1 cellular context compared by ENCODE assay signal in genomic region chrX:103687073-103687695, GRCh38.
A peak's percentile ranks its signal among the peaks of the same experiment; 100 is the strongest.
TF ChIP-seq lines count a peak whose summit lies in the region.

No MANE protein-coding gene starts in this region.

TF ChIP-seq in K562, 482 proteins besides CTCF, POLR2A, EP300 and RAD21 (continued from another document and continues in another):
- TF ChIP-seq ZBTB11 (CRISPR knock-in tag; IDR thresholded peaks at IDR 0.05), result peak in 1 of 3 experiments; percentile 46; a peak in 1 of 6 replicates
- no peak for TF ChIP-seq ZNF668 (CRISPR knock-in tag; IDR thresholded peaks at IDR 0.05)
- TF ChIP-seq ZC3H4 (CRISPR knock-in tag; IDR thresholded peaks at IDR 0.05; ENCODE audit: borderline replicate concordance), result peak; percentile 94; the same call in 1 of the 2 replicates
- no peak for TF ChIP-seq ZNF609 (CRISPR knock-in tag; IDR thresholded peaks at IDR 0.05; ENCODE audit: borderline replicate concordance)
- TF ChIP-seq C11orf30 (IDR thresholded peaks at IDR 0.05; ENCODE audit: low read depth), result peak; percentile 30; the same call in 1 of the 2 replicates
- TF ChIP-seq TFAP4 (CRISPR knock-in tag; IDR thresholded peaks at IDR 0.05; ENCODE audit: borderline replicate concordance), result peak; percentile 20; the same call in 1 of the 2 replicates
- no peak for TF ChIP-seq ZNF239 (CRISPR knock-in tag; IDR thresholded peaks at IDR 0.05)
- peak; percentile 61 for TF ChIP-seq CCNT2 (IDR thresholded peaks at IDR 0.05; ENCODE audit: borderline replicate concordance, extremely low read depth, insufficient read length, low read depth, low read length)
- 0 out of 2 replicates have a peak, but pooled peaks have one; percentile 6 for TF ChIP-seq SMC3 (conservative IDR thresholded peaks at IDR 0.05; ENCODE audit: insufficient read depth, low read depth, low read length)
- TF ChIP-seq SP1 (CRISPR knock-in tag; IDR thresholded peaks at IDR 0.05), result peak; percentile 56; the same call in 1 of the 2 replicates
- peak; percentile 70 for TF ChIP-seq ZFX (CRISPR knock-in tag; IDR thresholded peaks at IDR 0.05)
- no peak for TF ChIP-seq SMARCC2 (IDR thresholded peaks at IDR 0.05; ENCODE audit: low read depth)
- TF ChIP-seq ZNF384 (IDR thresholded peaks at IDR 0.05; ENCODE audit: low read depth, low read length), result peak; percentile 97
- TF ChIP-seq MEIS2 (IDR thresholded peaks at IDR 0.05; ENCODE audit: partially characterized antibody), result peak; percentile 63
- TF ChIP-seq NCOR1 (IDR thresholded peaks at IDR 0.05), result peak; percentile 39
- no peak for TF ChIP-seq FUS (optimal IDR thresholded peaks at IDR 0.05; ENCODE audit: low read depth, low read length)
- peak; percentile 82 for TF ChIP-seq HDAC2 (IDR thresholded peaks at IDR 0.05)
- no peak for TF ChIP-seq SLC30A9 (CRISPR knock-in tag; IDR thresholded peaks at IDR 0.05)
- TF ChIP-seq EGR1 (conservative IDR thresholded peaks at IDR 0.05), result peak; percentile 72
- TF ChIP-seq ZNF444 (CRISPR knock-in tag; IDR thresholded peaks at IDR 0.05), result no peak
- no peak for TF ChIP-seq TEAD4 (IDR thresholded peaks at IDR 0.05; ENCODE audit: low read length)
- TF ChIP-seq TEAD4 (CRISPR knock-in tag; IDR thresholded peaks at IDR 0.05; ENCODE audit: borderline replicate concordance), result no peak
- no peak for TF ChIP-seq MBD2 (IDR thresholded peaks at IDR 0.05; ENCODE audit: borderline replicate concordance, low read depth)
- peak in 1 of 2 experiments; percentile 80; a peak in 3 of 4 replicates for TF ChIP-seq MAZ (CRISPR knock-in tag; conservative IDR thresholded peaks at IDR 0.05 in 1 of 2, IDR thresholded peaks at IDR 0.05 in 1 of 2)
- peak; percentile 100 for TF ChIP-seq CREB3L1 (IDR thresholded peaks at IDR 0.05; ENCODE audit: borderline replicate concordance, low read depth)
- no peak for TF ChIP-seq SRSF3 (IDR thresholded peaks at IDR 0.05; ENCODE audit: insufficient read depth, low read length)
- peak; percentile 90 for TF ChIP-seq ELF1 (tag; IDR thresholded peaks at IDR 0.05)
- peak; percentile 88 for TF ChIP-seq L3MBTL2 (IDR thresholded peaks at IDR 0.05)
- TF ChIP-seq PPARD (CRISPR knock-in tag; IDR thresholded peaks at IDR 0.05), result no peak
- TF ChIP-seq ZNF274 (IDR thresholded peaks at IDR 0.05; ENCODE audit: borderline replicate concordance, low read depth, low read length), result no peak
- peak; percentile 96 for TF ChIP-seq E2F8 (IDR thresholded peaks at IDR 0.05; ENCODE audit: low read depth, partially characterized antibody)
- TF ChIP-seq KDM2B (CRISPR knock-in tag; IDR thresholded peaks at IDR 0.05), result no peak
- no peak for TF ChIP-seq COPS2 (conservative IDR thresholded peaks at IDR 0.05)
- TF ChIP-seq ZNF282 (CRISPR knock-in tag; IDR thresholded peaks at IDR 0.05), result no peak
- TF ChIP-seq PHF21A (IDR thresholded peaks at IDR 0.05; ENCODE audit: borderline replicate concordance, low read depth), result peak; percentile 60; the same call in 1 of the 2 replicates
- TF ChIP-seq E2F5 (CRISPR knock-in tag; IDR thresholded peaks at IDR 0.05), result no peak
- no peak for TF ChIP-seq PRMT5 (CRISPR knock-in tag; IDR thresholded peaks at IDR 0.05)
- TF ChIP-seq HDAC3 (IDR thresholded peaks at IDR 0.05; ENCODE audit: borderline replicate concordance, partially characterized antibody), result peak; percentile 64
- peak; percentile 1; the same call in 1 of the 2 replicates for TF ChIP-seq CBFA2T2 (conservative IDR thresholded peaks at IDR 0.05)
- TF ChIP-seq ZNF780A (CRISPR knock-in tag; IDR thresholded peaks at IDR 0.05), result no peak
- no peak for TF ChIP-seq SRSF7 (optimal IDR thresholded peaks at IDR 0.05; ENCODE audit: low read depth, low read length)
- no peak for TF ChIP-seq PTTG1 (tag; IDR thresholded peaks at IDR 0.05; ENCODE audit: low read depth)
- no peak for TF ChIP-seq ZNF764 (CRISPR knock-in tag; IDR thresholded peaks at IDR 0.05; ENCODE audit: low read depth)
- no peak for TF ChIP-seq ZKSCAN1 (IDR thresholded peaks at IDR 0.05; ENCODE audit: low read depth, low read length)
- no peak for TF ChIP-seq SNRNP70 (optimal IDR thresholded peaks at IDR 0.05; ENCODE audit: low read depth, low read length)
- TF ChIP-seq ZNF316 (IDR thresholded peaks at IDR 0.05), result no peak; the same call in 1 of the 2 replicates
- peak; percentile 39 for TF ChIP-seq PHF20 (IDR thresholded peaks at IDR 0.05; ENCODE audit: partially characterized antibody)
- 0 out of 2 replicates have a peak, but pooled peaks have one; percentile 34 for TF ChIP-seq RNF2 (IDR thresholded peaks at IDR 0.05)
- no peak; the same call in none of the 2 replicates for TF ChIP-seq FOSL1 (tag; conservative IDR thresholded peaks at IDR 0.05)
- TF ChIP-seq ELK3 (CRISPR knock-in tag; IDR thresholded peaks at IDR 0.05), result no peak
- TF ChIP-seq RBFOX2 (IDR thresholded peaks at IDR 0.05; ENCODE audit: low read depth, low read length), result peak; percentile 88
- TF ChIP-seq ZNF124 (CRISPR knock-in tag; IDR thresholded peaks at IDR 0.05), result no peak
- TF ChIP-seq CTCFL (IDR thresholded peaks at IDR 0.05; ENCODE audit: borderline replicate concordance, insufficient read depth, low read depth, low read length, poor library complexity, severe bottlenecking), result peak; percentile 67
- no peak for TF ChIP-seq CBFB (CRISPR knock-in tag; IDR thresholded peaks at IDR 0.05)
- no peak for TF ChIP-seq DIDO1 (tag; IDR thresholded peaks at IDR 0.05; ENCODE audit: low read depth)
- TF ChIP-seq STAT5B (CRISPR knock-in tag; IDR thresholded peaks at IDR 0.05), result no peak
- no peak for TF ChIP-seq ZNF707 (CRISPR knock-in tag; conservative IDR thresholded peaks at IDR 0.05)
